In the genomic region with DNA sequence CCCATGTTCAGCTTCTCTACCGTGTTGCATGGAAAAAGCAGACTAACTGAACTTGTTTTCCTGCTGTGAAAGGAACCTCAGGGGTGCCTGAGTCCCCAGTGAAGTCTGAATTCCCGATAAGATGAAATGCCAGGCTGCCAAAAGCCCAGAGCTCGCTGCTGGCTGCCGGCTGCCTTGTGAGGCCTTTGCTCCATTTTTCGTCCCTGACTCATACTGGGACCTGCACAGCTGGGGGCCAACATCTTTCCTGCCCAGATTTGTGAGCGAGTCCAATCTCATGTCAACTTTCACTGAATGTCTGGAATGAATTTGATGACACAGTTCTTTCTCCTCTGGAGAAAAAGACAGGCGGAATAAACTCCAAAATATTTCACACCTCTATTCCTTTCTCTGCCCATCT, we compare ENCODE assay signal across 24 cellular contexts.
DNase-seq lines count a peak whose midpoint lies in the region; ATAC-seq and TF ChIP-seq lines count a peak whose summit lies in the region.
"Had no signal": no experiment of that assay in that cellular context is flagged by ENCODE, and none has a peak within 500 bp of the region (broad histone marks: within the 10 kb centered on the region; RNA-seq: fewer than 3 reads in every experiment).

No MANE protein-coding gene starts in this region.

- no CpG with 5 or more reads among the region's 7 CpGs for WGBS in mesendoderm (ENCODE audit: extremely low coverage, insufficient coverage, low lambda C conversion rate)

- H3K27ac Mint-ChIP-seq in chondrocyte (ENCODE audit: unreplicated experiment), result peak overlapping the region; percentile 95
- H3K27ac Mint-ChIP-seq: activated CD4-positive, alpha-beta T cell treated with anti-CD3 and anti-CD28 coated beads for 36 hours; natural killer cell had no signal

- no peak overlapping the region for H3K4ac ChIP-seq in mesendoderm (ENCODE audit: low read depth, low read length)

- H3K27ac ChIP-seq in mesendoderm (ENCODE audit: low read depth, low read length), result no peak overlapping the region
- H3K27ac ChIP-seq: C4-2B, epithelial cell of prostate, psoas muscle, RWPE1, spleen, testis had no signal

- peaks cover 6% of the 10 kb centered on the region for H3K9me3 Mint-ChIP-seq in chondrocyte (ENCODE audit: low read depth)

- POLR2A ChIA-PET in AG04449 (lab: Yijun Ruan, JAX), result no interaction called here
- POLR2A ChIA-PET in HEK293T (lab: Yijun Ruan, JAX), result no interaction called here

- H3K36me3 Mint-ChIP-seq in chondrocyte (ENCODE audit: low read depth), result no peaks in the 10 kb centered on the region
- H3K36me3 Mint-ChIP-seq: natural killer cell had no signal

- no peaks in the 10 kb centered on the region for H3K79me1 ChIP-seq in mesendoderm (ENCODE audit: low read length)

- H4K8ac ChIP-seq in mesendoderm (ENCODE audit: low read depth, low read length), result no peak overlapping the region

- H3K4me3 ChIP-seq in AG04449 (ENCODE audit: low read depth, low read length) (no peak overlapping the region), mesendoderm (ENCODE audit: low read length) (no peak overlapping the region)
- H3K4me3 ChIP-seq: psoas muscle, spleen, testis had no signal

- H3K56ac ChIP-seq in mesendoderm (ENCODE audit: low read length), result no peak overlapping the region

- H2BK120ac ChIP-seq in mesendoderm (ENCODE audit: low read depth, low read length), result no peak overlapping the region

- H3K27me3 Mint-ChIP-seq in chondrocyte (ENCODE audit: low read depth), result no peaks in the 10 kb centered on the region
- H3K27me3 Mint-ChIP-seq: activated CD4-positive, alpha-beta T cell treated with anti-CD3 and anti-CD28 coated beads for 36 hours had no signal

- H3K4me2 ChIP-seq in mesendoderm (ENCODE audit: low read length), result no peak overlapping the region

- peaks cover 40% of the 10 kb centered on the region for H3K4me1 Mint-ChIP-seq in chondrocyte (ENCODE audit: low read depth)
- H3K4me1 Mint-ChIP-seq: activated CD4-positive, alpha-beta T cell treated with anti-CD3 and anti-CD28 coated beads for 36 hours; natural killer cell had no signal

- H2BK5ac ChIP-seq in mesendoderm (ENCODE audit: low read length), result no peak overlapping the region

- TF ChIP-seq CTCF in AG04449 (IDR thresholded peaks at IDR 0.05; ENCODE audit: insufficient read depth, low read length, missing control alignments) (no peak), chondrocyte (IDR thresholded peaks at IDR 0.05) (no peak)

- no peak overlapping the region for H3K4me3 Mint-ChIP-seq in chondrocyte (ENCODE audit: unreplicated experiment)
- H3K4me3 Mint-ChIP-seq: activated CD4-positive, alpha-beta T cell treated with anti-CD3 and anti-CD28 coated beads for 36 hours; natural killer cell had no signal

- no peak overlapping the region for H3K9ac ChIP-seq in mesendoderm (ENCODE audit: low read length)

- H2AK5ac ChIP-seq in mesendoderm (ENCODE audit: low read length), result no peak overlapping the region

- no peaks in the 10 kb centered on the region for H3K36me3 ChIP-seq in mesendoderm (ENCODE audit: control insufficient read depth, insufficient read depth, low read length)
- H3K36me3 ChIP-seq: spleen had no signal

- H3K18ac ChIP-seq in mesendoderm (ENCODE audit: low read length), result no peak overlapping the region

- H3K4me1 ChIP-seq in mesendoderm (ENCODE audit: control insufficient read depth, low read depth, low read length), result peaks cover 1% of the 10 kb centered on the region
- H3K4me1 ChIP-seq: psoas muscle, spleen, testis had no signal

- no peak overlapping the region for H3K23ac ChIP-seq in mesendoderm (ENCODE audit: low read length)

- H2BK15ac ChIP-seq in mesendoderm (replicated peaks; ENCODE audit: low read depth), result no peak overlapping the region

- H3K27me3 ChIP-seq in mesendoderm (ENCODE audit: insufficient read depth, low read length, poor library complexity), result no peaks in the 10 kb centered on the region
- H3K27me3 ChIP-seq: spleen, testis had no signal

- no peak for ATAC-seq in GM21390 (IDR thresholded peaks at IDR 0.05; ENCODE audit: unreplicated experiment)
- ATAC-seq: activated CD4-positive, alpha-beta T cell treated with anti-CD3 and anti-CD28 coated beads for 36 hours; natural killer cell; psoas muscle had no signal

- CTCF ChIA-PET in AG04449 (lab: Yijun Ruan, JAX) (no interaction called here), HEK293T (lab: Yijun Ruan, JAX) (no interaction called here)

- no peaks in the 10 kb centered on the region for H3K79me2 ChIP-seq in mesendoderm (ENCODE audit: control insufficient read depth, insufficient read depth, low read length)

- H4K5ac ChIP-seq in mesendoderm (ENCODE audit: low read length), result no peak overlapping the region

- DNase-seq in AG04449 (ENCODE audit: low read depth, low spot score), result peak; percentile 60
- DNase-seq in M059J (ENCODE audit: low read depth), result peak; percentile 93
- no peak for DNase-seq in chondrocyte (ENCODE audit: low spot score)
- peak; percentile 77 for DNase-seq in mesendoderm
- no peak for DNase-seq in HEK293T (ENCODE audit: extremely low spot score)
- no peak for DNase-seq in DMS79 treated with DMSO at 0.1 percent for 48 hours (lab: John Stamatoyannopoulos, UW)
- DNase-seq in stimulated activated CD4-positive, alpha-beta T cell treated with anti-CD3 and anti-CD28 coated beads, Interleukin-4, amount 100 ng/mL, for 24 hours, result no peak
- DNase-seq: 8988T; activated CD4-positive, alpha-beta T cell treated with anti-CD3 and anti-CD28 coated beads for 36 hours; activated naive CD4-positive, alpha-beta T cell; aorta; cortex of kidney; DMS 273 treated with DMSO at 0.1 percent for 48 hours; IMR-90; natural killer cell; NCI-H187 treated with DMSO at 0.1 percent for 48 hours; NK-92 treated with Interleukin-12 subunit alpha and Interleukin-12 subunit beta, amount 100 ng/mL, for 24 hours; psoas muscle; spleen; testis had no signal

TF ChIP-seq in HEK293T, 16 proteins besides CTCF, POLR2A, EP300 and RAD21:
- TF ChIP-seq FOXM1 (IDR thresholded peaks at IDR 0.05; ENCODE audit: borderline replicate concordance), result no peak
- no peak for TF ChIP-seq SUZ12 (IDR thresholded peaks at IDR 0.05)
- TF ChIP-seq LEF1 (IDR thresholded peaks at IDR 0.05; ENCODE audit: borderline replicate concordance), result no peak
- TF ChIP-seq CTBP1 (IDR thresholded peaks at IDR 0.05; ENCODE audit: borderline replicate concordance), result no peak

Comparison
In these comparisons a context has a peak if more than half of its experiments do, and no peak if none do; other contexts are left out.
1. DNase-seq: peak in AG04449 (single experiment), M059J (single experiment) and mesendoderm (single experiment); none in chondrocyte (single experiment), HEK293T (single experiment), DMS79 treated with DMSO at 0.1 percent for 48 hours (single experiment) and stimulated activated CD4-positive, alpha-beta T cell treated with anti-CD3 and anti-CD28 coated beads, Interleukin-4, amount 100 ng/mL, for 24 hours (single experiment).